In the genomic region with DNA sequence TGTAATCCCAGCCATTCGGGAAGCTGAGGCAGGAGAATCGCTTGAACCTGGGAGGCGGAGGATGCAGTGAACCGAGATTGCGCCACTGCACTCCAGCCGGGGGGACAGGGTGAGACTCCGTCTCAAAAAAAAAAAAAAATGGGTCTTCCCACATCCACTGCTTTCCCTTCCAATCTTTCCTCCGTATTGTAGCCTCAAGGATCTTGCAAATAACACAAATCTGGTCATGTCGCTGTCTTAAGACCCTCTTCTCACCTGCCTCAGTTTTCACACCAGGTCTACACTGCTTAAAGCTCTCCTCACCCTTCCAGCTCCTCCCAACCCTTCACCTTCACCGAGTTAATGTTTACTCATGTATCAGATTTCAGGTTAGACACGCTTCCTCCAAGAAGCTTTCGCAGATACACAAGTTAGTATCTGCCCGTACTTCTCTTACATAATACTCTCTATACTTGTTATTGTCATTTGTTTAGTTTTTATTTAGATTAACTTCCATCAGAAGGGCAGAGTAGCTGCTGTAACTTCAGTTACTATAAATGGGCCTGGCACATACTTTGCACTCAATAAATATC, we compare ENCODE assay signal across 1 cellular context.
TF ChIP-seq lines count a peak whose summit lies in the region.

No MANE protein-coding gene starts in this region.

TF ChIP-seq in IMR-90, 13 proteins besides CTCF, POLR2A, EP300 and RAD21:
- TF ChIP-seq MXI1 (IDR thresholded peaks at IDR 0.05; ENCODE audit: borderline replicate concordance, low read depth, low read length) (no peak), NFE2L2 (IDR thresholded peaks at IDR 0.05; ENCODE audit: low read depth, low read length) (no peak), CHD1 (IDR thresholded peaks at IDR 0.05; ENCODE audit: low read depth, low read length) (no peak), RFX5 (IDR thresholded peaks at IDR 0.05; ENCODE audit: low read depth, low read length) (no peak), FOS (IDR thresholded peaks at IDR 0.05; ENCODE audit: low read depth, low read length) (no peak), CEBPB (IDR thresholded peaks at IDR 0.05; ENCODE audit: low read depth, low read length) (no peak), BHLHE40 (IDR thresholded peaks at IDR 0.05; ENCODE audit: low read depth, low read length) (no peak), MAZ (IDR thresholded peaks at IDR 0.05; ENCODE audit: borderline replicate concordance, low read depth, low read length) (no peak)
- TF ChIP-seq, protein P1, sequence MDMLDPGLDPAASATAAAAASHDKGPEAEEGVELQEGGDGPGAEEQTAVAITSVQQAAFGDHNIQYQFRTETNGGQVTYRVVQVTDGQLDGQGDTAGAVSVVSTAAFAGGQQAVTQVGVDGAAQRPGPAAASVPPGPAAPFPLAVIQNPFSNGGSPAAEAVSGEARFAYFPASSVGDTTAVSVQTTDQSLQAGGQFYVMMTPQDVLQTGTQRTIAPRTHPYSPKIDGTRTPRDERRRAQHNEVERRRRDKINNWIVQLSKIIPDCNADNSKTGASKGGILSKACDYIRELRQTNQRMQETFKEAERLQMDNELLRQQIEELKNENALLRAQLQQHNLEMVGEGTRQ (IDR thresholded peaks at IDR 0.05; ENCODE audit: low read depth, low read length) = no peak
TF ChIP-seq in IMR-90: peak in this region for 0.
